In the genomic region with DNA sequence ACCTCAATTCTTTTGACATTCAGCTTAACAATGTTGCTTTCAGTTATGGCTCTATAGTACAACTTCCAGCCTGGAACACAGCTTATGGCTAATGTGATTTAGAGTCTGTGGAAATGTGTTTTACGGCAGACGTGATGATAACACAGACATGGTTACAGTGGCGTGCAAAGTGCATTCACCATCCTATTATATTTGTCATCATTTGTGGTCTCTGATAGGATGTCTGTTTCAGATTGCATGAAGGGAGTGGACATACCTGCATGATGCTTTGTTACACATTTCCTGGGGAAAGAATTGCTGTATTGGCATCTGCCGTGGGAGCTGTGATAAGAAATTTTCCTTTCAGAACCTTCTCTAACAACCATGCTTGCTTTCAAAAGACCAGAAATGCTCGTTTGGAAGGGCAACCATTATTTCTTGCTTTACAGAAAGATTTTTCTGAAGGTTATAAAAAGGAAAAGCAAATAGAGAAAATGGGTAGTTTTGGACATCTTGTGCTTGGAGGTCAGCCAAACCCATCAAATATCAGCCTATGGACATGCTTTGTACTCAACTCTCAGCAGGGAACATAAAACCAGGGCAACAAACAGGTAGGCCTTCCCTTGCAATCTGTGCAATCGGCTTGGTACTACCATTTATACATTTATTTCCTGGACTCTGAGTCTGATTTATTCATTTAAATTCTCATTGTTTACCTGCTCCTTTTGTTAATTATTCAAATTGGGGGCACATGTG, we compare ENCODE assay signal across 12 cellular contexts.
"Had no signal": no experiment of that assay in that cellular context is flagged by ENCODE, and none has a peak within 500 bp of the region (broad histone marks: within the 10 kb centered on the region; RNA-seq: fewer than 3 reads in every experiment).

No MANE protein-coding gene starts in this region.

- DNase-seq: activated CD4-positive, alpha-beta T cell treated with anti-CD3 and anti-CD28 coated beads for 4 hours; activated CD8-positive, alpha-beta memory T cell treated with anti-CD3 and anti-CD28 coated beads, Interleukin-2, amount 50 U/mL, for 4 hours; activated CD8-positive, alpha-beta T cell treated with anti-CD3 and anti-CD28 coated beads for 36 hours; activated naive CD4-positive, alpha-beta T cell; activated naive CD8-positive, alpha-beta T cell treated with anti-CD3 and anti-CD28 coated beads, Interleukin-2, amount 50 U/mL, for 24 hours; cortex of kidney; effector CD8-positive, alpha-beta T cell; left ventricle myocardium superior; ovary; stimulated activated CD4-positive, alpha-beta T cell treated with anti-CD3 and anti-CD28 coated beads, Interleukin-2, amount 100 ng/mL, for 48 hours; stimulated activated naive CD4-positive, alpha-beta T cell treated with Interleukin-2 at 50 U/mL for 16 hours; trophoblast cell had no signal

- H3K27ac ChIP-seq: ovary had no signal

- H3K27me3 ChIP-seq: ovary had no signal

- H3K27me3 Mint-ChIP-seq: activated CD8-positive, alpha-beta T cell treated with anti-CD3 and anti-CD28 coated beads for 36 hours; activated naive CD8-positive, alpha-beta T cell treated with anti-CD3 and anti-CD28 coated beads, Interleukin-2, amount 50 U/mL, for 24 hours had no signal

- H3K36me3 ChIP-seq: ovary had no signal

- H3K9me3 ChIP-seq: ovary had no signal

- H3K4me3 Mint-ChIP-seq: activated CD8-positive, alpha-beta T cell treated with anti-CD3 and anti-CD28 coated beads for 36 hours; activated naive CD8-positive, alpha-beta T cell treated with anti-CD3 and anti-CD28 coated beads, Interleukin-2, amount 50 U/mL, for 24 hours had no signal

- H3K4me1 Mint-ChIP-seq: activated naive CD8-positive, alpha-beta T cell treated with anti-CD3 and anti-CD28 coated beads, Interleukin-2, amount 50 U/mL, for 24 hours had no signal

- H3K27ac Mint-ChIP-seq: activated CD8-positive, alpha-beta T cell treated with anti-CD3 and anti-CD28 coated beads for 36 hours; activated naive CD8-positive, alpha-beta T cell treated with anti-CD3 and anti-CD28 coated beads, Interleukin-2, amount 50 U/mL, for 24 hours had no signal

- H3K9me3 Mint-ChIP-seq: activated CD8-positive, alpha-beta T cell treated with anti-CD3 and anti-CD28 coated beads for 36 hours; activated naive CD8-positive, alpha-beta T cell treated with anti-CD3 and anti-CD28 coated beads, Interleukin-2, amount 50 U/mL, for 24 hours had no signal

- H3K4me3 ChIP-seq: ovary had no signal
